14 cellular contexts compared by ENCODE assay signal in the genomic region with DNA sequence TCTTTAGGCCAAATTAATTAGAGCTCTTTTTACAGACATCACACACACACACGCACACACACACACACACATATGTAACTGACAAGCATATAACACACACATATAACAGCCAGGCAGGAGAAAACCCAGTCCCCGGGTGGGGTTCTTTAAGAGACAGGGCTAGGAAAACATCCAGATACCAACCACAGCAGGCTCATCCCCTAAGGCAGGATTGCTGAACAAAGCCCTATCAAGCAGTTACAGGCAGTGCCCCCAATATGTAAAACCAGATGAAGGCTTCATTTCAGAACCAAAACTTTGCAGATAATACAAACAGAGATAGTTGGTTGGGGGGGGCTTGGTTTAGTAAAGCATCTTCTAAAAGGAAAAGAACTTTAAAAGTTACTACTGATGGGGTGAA. TPM values are rescaled to one million over a fixed set of nuclear protein-coding genes. Genes with fewer than 3 reads are reported as not detected.
DNase-seq lines count a peak whose midpoint lies in the region; ATAC-seq, FAIRE-seq and TF ChIP-seq lines count a peak whose summit lies in the region.
"Had no signal": no experiment of that assay in that cellular context is flagged by ENCODE, and none has a peak within 500 bp of the region (broad histone marks: within the 10 kb centered on the region; RNA-seq: fewer than 3 reads in every experiment).

No MANE protein-coding gene starts in this region.

- TF ChIP-seq CTCF in keratinocyte (optimal IDR thresholded peaks at IDR 0.05 in 1 of 3, IDR thresholded peaks at IDR 0.05 in 1 of 3, conservative IDR thresholded peaks at IDR 0.05 in 1 of 3; ENCODE audit: extremely low read depth in 1 of 3, insufficient read depth in 2 of 3, low read length in 3 of 3), result no peak
- no peak for TF ChIP-seq CTCF in type B pancreatic cell (conservative IDR thresholded peaks at IDR 0.05)
- TF ChIP-seq CTCF in GM13976 (IDR thresholded peaks at IDR 0.05; ENCODE audit: borderline replicate concordance, control extremely low read depth, extremely low read depth, insufficient read depth, missing control alignments), result no peak
- TF ChIP-seq CTCF in GM20000 (IDR thresholded peaks at IDR 0.05; ENCODE audit: extremely low read depth, missing control alignments), result no peak

- H3K9me3 ChIP-seq in adipocyte (ENCODE audit: control insufficient read depth, low read length) (no peaks in the 10 kb centered on the region), keratinocyte (ENCODE audit: control insufficient read depth, low read depth, low read length) (peaks cover 5% of the 10 kb centered on the region)
- H3K9me3 ChIP-seq: thoracic aorta had no signal

- no peak for ATAC-seq in activated naive CD8-positive, alpha-beta T cell treated with anti-CD3 and anti-CD28 coated beads, Interleukin-2, amount 50 U/mL, for 24 hours

- DNase-seq in activated naive CD8-positive, alpha-beta T cell treated with anti-CD3 and anti-CD28 coated beads, Interleukin-2, amount 50 U/mL, for 24 hours, result no peak
- DNase-seq in adipocyte (ENCODE audit: low read depth), result no peak
- no peak for DNase-seq in keratinocyte (ENCODE audit: low read depth, low spot score)
- no peak for DNase-seq in type B pancreatic cell (ENCODE audit: extremely low spot score, unreplicated experiment)
- no peak for DNase-seq in GM13976 (ENCODE audit: low spot score)
- no peak for DNase-seq in NCI-H2171 treated with DMSO at 0.1 percent for 48 hours (lab: John Stamatoyannopoulos, UW)
- no peak for DNase-seq in GM20000 (ENCODE audit: low spot score)
- DNase-seq: activated naive CD4-positive, alpha-beta T cell treated with anti-CD3 and anti-CD28 coated beads for 36 hours; NCI-H524 treated with DMSO at 0.1 percent for 48 hours; SHP77; WERI-Rb-1 had no signal

- H3K36me3 Mint-ChIP-seq in activated naive CD8-positive, alpha-beta T cell, result peaks cover 10% of the 10 kb centered on the region
- peaks cover 4% of the 10 kb centered on the region for H3K36me3 Mint-ChIP-seq in activated naive CD8-positive, alpha-beta T cell treated with anti-CD3 and anti-CD28 coated beads, Interleukin-2, amount 50 U/mL, for 24 hours (ENCODE audit: low read depth)
- H3K36me3 Mint-ChIP-seq in type B pancreatic cell, result peaks cover 7% of the 10 kb centered on the region

- FAIRE-seq in keratinocyte (lab: Jason Lieb, UNC), result peak; percentile 41

- H3K4me1 Mint-ChIP-seq in activated naive CD8-positive, alpha-beta T cell (ENCODE audit: low read depth), result peaks cover 4% of the 10 kb centered on the region
- H3K4me1 Mint-ChIP-seq in activated naive CD8-positive, alpha-beta T cell treated with anti-CD3 and anti-CD28 coated beads, Interleukin-2, amount 50 U/mL, for 24 hours, result no peaks in the 10 kb centered on the region
- peaks cover 19% of the 10 kb centered on the region for H3K4me1 Mint-ChIP-seq in type B pancreatic cell (ENCODE audit: unreplicated experiment)

- H3K9me3 Mint-ChIP-seq in activated naive CD8-positive, alpha-beta T cell (ENCODE audit: low read depth), result peaks cover 17% of the 10 kb centered on the region
- H3K9me3 Mint-ChIP-seq in activated naive CD8-positive, alpha-beta T cell treated with anti-CD3 and anti-CD28 coated beads, Interleukin-2, amount 50 U/mL, for 24 hours, result peaks cover 17% of the 10 kb centered on the region
- peaks cover 17% of the 10 kb centered on the region for H3K9me3 Mint-ChIP-seq in type B pancreatic cell

- no peaks in the 10 kb centered on the region for H4K20me1 ChIP-seq in keratinocyte (ENCODE audit: control insufficient read depth, extremely low read depth, insufficient read depth, low read length)

- dilution Hi-C loops in keratinocyte (cut with MboI; ENCODE audit: extremely low pct_ligation_motif_present, low sequenced_read_pairs), result no loop called here

- no peaks in the 10 kb centered on the region for H3K27me3 ChIP-seq in adipocyte (replicated peaks; ENCODE audit: control insufficient read depth, insufficient read depth, low read length)
- no peaks in the 10 kb centered on the region for H3K27me3 ChIP-seq in keratinocyte (ENCODE audit: control insufficient read depth, extremely low read depth, insufficient read depth, low read length)

- no peaks in the 10 kb centered on the region for H3K36me3 ChIP-seq in adipocyte (ENCODE audit: control insufficient read depth, insufficient read depth, low read length, severe bottlenecking)
- peaks cover 13 to 16% of the 10 kb centered on the region in 2 experiments for H3K36me3 ChIP-seq in keratinocyte (ENCODE audit: control insufficient read depth in 2 of 2, extremely low read depth in 1 of 2, insufficient read depth in 2 of 2, low read length in 2 of 2)
- H3K36me3 ChIP-seq: thoracic aorta, WERI-Rb-1 had no signal

- H2AFZ ChIP-seq in keratinocyte (ENCODE audit: control insufficient read depth, low read length), result peak overlapping the region; percentile 96

- H3K4me3 Mint-ChIP-seq in activated naive CD8-positive, alpha-beta T cell, result peak overlapping the region; percentile 57
- no peak overlapping the region for H3K4me3 Mint-ChIP-seq in activated naive CD8-positive, alpha-beta T cell treated with anti-CD3 and anti-CD28 coated beads, Interleukin-2, amount 50 U/mL, for 24 hours
- H3K4me3 Mint-ChIP-seq in type B pancreatic cell, result peak overlapping the region; percentile 18
- H3K4me3 Mint-ChIP-seq: activated naive CD4-positive, alpha-beta T cell treated with anti-CD3 and anti-CD28 coated beads for 36 hours had no signal

- peaks cover 23% of the 10 kb centered on the region for H3K4me1 ChIP-seq in adipocyte (ENCODE audit: control insufficient read depth, insufficient read depth, low read length)
- peaks cover 13% of the 10 kb centered on the region for H3K4me1 ChIP-seq in keratinocyte (ENCODE audit: control insufficient read depth, extremely low read depth, insufficient read depth, low read length)

- peak overlapping the region; percentile 74 for H3K4me2 ChIP-seq in keratinocyte (ENCODE audit: control insufficient read depth, extremely low read depth, insufficient read depth, low read depth, low read length)

- H3K9ac ChIP-seq in adipocyte (ENCODE audit: low read length), result peak overlapping the region; percentile 11
- peak overlapping the region; percentile 88 for H3K9ac ChIP-seq in keratinocyte (ENCODE audit: control insufficient read depth, extremely low read depth, insufficient read depth, low read length)

- no peaks in the 10 kb centered on the region for H3K27me3 Mint-ChIP-seq in activated naive CD8-positive, alpha-beta T cell
- no peaks in the 10 kb centered on the region for H3K27me3 Mint-ChIP-seq in activated naive CD8-positive, alpha-beta T cell treated with anti-CD3 and anti-CD28 coated beads, Interleukin-2, amount 50 U/mL, for 24 hours
- no peaks in the 10 kb centered on the region for H3K27me3 Mint-ChIP-seq in type B pancreatic cell

- peaks cover 42% of the 10 kb centered on the region for H3K79me2 ChIP-seq in keratinocyte (ENCODE audit: control insufficient read depth, insufficient read depth, low read length)

- in situ Hi-C loops in GM13976 (cut with MboI; ENCODE audit: low sequenced_read_pairs, unreplicated experiment), result no loop called here

- H3K4me3 ChIP-seq in adipocyte (ENCODE audit: low read length), result no peak overlapping the region
- H3K4me3 ChIP-seq in keratinocyte (ENCODE audit: control insufficient read depth in 2 of 3, extremely low read depth in 1 of 3, insufficient read depth in 2 of 3, low read depth in 1 of 3, low read length in 3 of 3), result peak overlapping the region; percentile 66 to 97 (median 90)
- H3K4me3 ChIP-seq: thoracic aorta had no signal

- H3K27ac ChIP-seq in keratinocyte (ENCODE audit: control insufficient read depth, insufficient read depth, low read length), result peak overlapping the region; percentile 79
- H3K27ac ChIP-seq: thoracic aorta, WERI-Rb-1 had no signal

- no peak overlapping the region for H3K27ac Mint-ChIP-seq in activated naive CD8-positive, alpha-beta T cell
- H3K27ac Mint-ChIP-seq in activated naive CD8-positive, alpha-beta T cell treated with anti-CD3 and anti-CD28 coated beads, Interleukin-2, amount 50 U/mL, for 24 hours, result no peak overlapping the region
- H3K27ac Mint-ChIP-seq in type B pancreatic cell, result peak overlapping the region; percentile 78
- H3K27ac Mint-ChIP-seq: activated naive CD4-positive, alpha-beta T cell treated with anti-CD3 and anti-CD28 coated beads for 36 hours had no signal

- H3K9me1 ChIP-seq in keratinocyte (ENCODE audit: control insufficient read depth, extremely low read depth, insufficient read depth, low read length), result no peaks in the 10 kb centered on the region

RNA-seq across cellular contexts. Expression of a gene that starts 18.0 kb away (rescaled TPM):
- 0.16 to 0.29 TPM (median 0.28 TPM) in 3 replicates for polyA plus RNA-seq in keratinocyte
- not detected for polyA plus RNA-seq in keratinocyte (2011; ENCODE audit: low read depth)
- 0.16 TPM in 1 of 2 replicates, not detected in the other for polyA plus RNA-seq in keratinocyte (2011; cell fraction: cytosol; rRNA removed)
- polyA plus RNA-seq in keratinocyte (2011; cell fraction: nucleus; rRNA removed), result 0.05 and 0.48 TPM in 2 replicates
- 0.39 TPM in 1 of 2 replicates, not detected in the other for polyA plus RNA-seq in keratinocyte (2012; ENCODE audit: low replicate concordance)
- polyA minus RNA-seq in keratinocyte, result 0.10 TPM in 1 of 3 replicates, not detected in the others
- not detected for polyA minus RNA-seq in keratinocyte (2011; cell fraction: cytosol; rRNA and poly(A)+ RNA removed)
- not detected in 2 replicates for polyA minus RNA-seq in keratinocyte (2011; cell fraction: nucleus; rRNA and poly(A)+ RNA removed)
- 3.8 and 5.4 TPM in 2 replicates for total RNA-seq in type B pancreatic cell (ENCODE audit: low replicate concordance)
- total RNA-seq: activated naive CD4-positive, alpha-beta T cell treated with anti-CD3 and anti-CD28 coated beads for 36 hours; lung microvascular endothelial cell had no signal

RNA-seq across cellular contexts. Expression of a gene that starts 19.9 kb away (rescaled TPM):
- polyA plus RNA-seq in keratinocyte, result 47.4 to 78.8 TPM (median 72.2 TPM) in 3 replicates
- polyA plus RNA-seq in keratinocyte (2011; ENCODE audit: low read depth), result 51.2 TPM
- 31.5 and 56.8 TPM in 2 replicates for polyA plus RNA-seq in keratinocyte (2011; cell fraction: cytosol; rRNA removed)
- polyA plus RNA-seq in keratinocyte (2011; cell fraction: nucleus; rRNA removed), result 108 and 110 TPM in 2 replicates
- 43.7 and 74.5 TPM in 2 replicates for polyA plus RNA-seq in keratinocyte (2012; ENCODE audit: low replicate concordance)
- polyA minus RNA-seq in keratinocyte, result 36.4 to 124 TPM (median 114 TPM) in 3 replicates
- polyA minus RNA-seq in keratinocyte (2011; cell fraction: cytosol; rRNA and poly(A)+ RNA removed), result 65.6 TPM
- 95.4 and 181 TPM in 2 replicates for polyA minus RNA-seq in keratinocyte (2011; cell fraction: nucleus; rRNA and poly(A)+ RNA removed)
- 102 and 107 TPM in 2 replicates for total RNA-seq in type B pancreatic cell (ENCODE audit: low replicate concordance)
